1 cellular context compared by ENCODE assay signal in the genomic region with DNA sequence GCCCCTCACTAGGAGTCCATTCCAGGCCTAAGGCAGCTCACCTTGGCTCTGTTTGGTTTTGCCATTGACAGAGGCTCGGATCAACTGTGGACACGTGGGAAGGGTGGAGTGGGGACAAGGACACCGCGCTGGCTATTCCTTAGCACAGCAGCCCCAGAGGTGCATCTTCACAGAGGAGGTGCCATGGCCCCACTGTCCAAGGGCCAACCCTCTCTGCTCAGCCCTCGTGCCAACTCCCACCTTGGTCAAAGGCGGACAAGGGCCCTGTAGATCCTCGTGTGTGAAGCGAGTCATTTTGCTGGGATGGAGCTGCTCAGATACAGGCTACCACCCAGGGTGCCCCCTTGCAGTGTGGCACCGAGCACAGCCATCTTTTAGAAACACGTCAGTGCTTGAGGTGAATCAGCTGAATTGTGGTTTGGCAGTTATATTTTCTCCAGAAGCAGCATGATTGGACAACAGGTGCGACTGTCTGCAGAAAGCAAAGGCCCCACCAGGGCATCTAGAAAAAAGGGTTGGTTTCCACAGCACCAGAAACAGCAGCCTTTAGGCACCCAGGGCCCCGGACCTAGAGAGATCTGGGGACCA.
TF ChIP-seq lines count a peak whose summit lies in the region.

No MANE protein-coding gene starts in this region.

TF ChIP-seq in liver, 16 proteins besides CTCF, POLR2A, EP300 and RAD21 (continued from another document):
- TF ChIP-seq HNF4A (conservative IDR thresholded peaks at IDR 0.05) (no peak), JUND (IDR thresholded peaks at IDR 0.05) (no peak), GABPA (IDR thresholded peaks at IDR 0.05 in 1 of 2, conservative IDR thresholded peaks at IDR 0.05 in 1 of 2) (no peak), FOXA2 (IDR thresholded peaks at IDR 0.05) (no peak), FOXA1 (IDR thresholded peaks at IDR 0.05) (no peak)
